1 cellular context compared by ENCODE assay signal in the genomic region with DNA sequence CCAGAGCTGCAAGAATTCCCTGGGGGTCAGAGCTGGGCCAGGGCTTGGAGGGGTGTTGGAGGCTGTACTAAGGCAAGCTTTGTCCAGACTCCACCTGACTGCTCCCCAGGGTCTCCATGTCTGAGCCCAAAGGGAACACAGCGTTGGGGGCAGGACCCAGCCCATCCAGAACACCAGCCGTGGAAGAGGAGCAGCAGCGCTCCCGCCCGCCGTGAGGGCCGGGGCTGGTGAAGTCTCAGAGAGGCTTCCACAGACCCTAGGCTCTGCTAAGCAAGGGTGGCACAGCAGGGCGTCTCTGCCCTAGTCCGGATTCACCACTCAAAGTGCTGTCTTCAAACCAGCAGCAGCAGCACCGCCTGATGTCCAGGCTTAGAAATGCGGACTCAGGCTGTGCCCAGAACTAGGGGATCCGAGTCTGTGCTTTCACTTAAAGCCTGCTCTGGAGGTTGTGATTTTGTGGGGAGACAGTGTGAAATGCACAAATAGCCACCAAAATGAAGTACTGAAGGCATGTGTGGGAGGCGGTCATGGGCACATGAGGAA.
TF ChIP-seq lines count a peak whose summit lies in the region.

No MANE protein-coding gene starts in this region.

TF ChIP-seq in GM23338, 12 proteins besides CTCF, POLR2A, EP300 and RAD21:
- TF ChIP-seq, protein P1, sequence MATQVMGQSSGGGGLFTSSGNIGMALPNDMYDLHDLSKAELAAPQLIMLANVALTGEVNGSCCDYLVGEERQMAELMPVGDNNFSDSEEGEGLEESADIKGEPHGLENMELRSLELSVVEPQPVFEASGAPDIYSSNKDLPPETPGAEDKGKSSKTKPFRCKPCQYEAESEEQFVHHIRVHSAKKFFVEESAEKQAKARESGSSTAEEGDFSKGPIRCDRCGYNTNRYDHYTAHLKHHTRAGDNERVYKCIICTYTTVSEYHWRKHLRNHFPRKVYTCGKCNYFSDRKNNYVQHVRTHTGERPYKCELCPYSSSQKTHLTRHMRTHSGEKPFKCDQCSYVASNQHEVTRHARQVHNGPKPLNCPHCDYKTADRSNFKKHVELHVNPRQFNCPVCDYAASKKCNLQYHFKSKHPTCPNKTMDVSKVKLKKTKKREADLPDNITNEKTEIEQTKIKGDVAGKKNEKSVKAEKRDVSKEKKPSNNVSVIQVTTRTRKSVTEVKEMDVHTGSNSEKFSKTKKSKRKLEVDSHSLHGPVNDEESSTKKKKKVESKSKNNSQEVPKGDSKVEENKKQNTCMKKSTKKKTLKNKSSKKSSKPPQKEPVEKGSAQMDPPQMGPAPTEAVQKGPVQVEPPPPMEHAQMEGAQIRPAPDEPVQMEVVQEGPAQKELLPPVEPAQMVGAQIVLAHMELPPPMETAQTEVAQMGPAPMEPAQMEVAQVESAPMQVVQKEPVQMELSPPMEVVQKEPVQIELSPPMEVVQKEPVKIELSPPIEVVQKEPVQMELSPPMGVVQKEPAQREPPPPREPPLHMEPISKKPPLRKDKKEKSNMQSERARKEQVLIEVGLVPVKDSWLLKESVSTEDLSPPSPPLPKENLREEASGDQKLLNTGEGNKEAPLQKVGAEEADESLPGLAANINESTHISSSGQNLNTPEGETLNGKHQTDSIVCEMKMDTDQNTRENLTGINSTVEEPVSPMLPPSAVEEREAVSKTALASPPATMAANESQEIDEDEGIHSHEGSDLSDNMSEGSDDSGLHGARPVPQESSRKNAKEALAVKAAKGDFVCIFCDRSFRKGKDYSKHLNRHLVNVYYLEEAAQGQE (IDR thresholded peaks at IDR 0.05; ENCODE audit: unreplicated experiment), result no peak
- TF ChIP-seq EZH2phosphoT487 (IDR thresholded peaks at IDR 0.05; ENCODE audit: unreplicated experiment) (no peak), ZNF331 (CRISPR knock-in tag; IDR thresholded peaks at IDR 0.05; ENCODE audit: low read depth) (no peak), STAT1 (IDR thresholded peaks at IDR 0.05; ENCODE audit: unreplicated experiment) (no peak), EZH2 (IDR thresholded peaks at IDR 0.05; ENCODE audit: low read depth, unreplicated experiment) (no peak), CREB1 (CRISPR knock-in tag; IDR thresholded peaks at IDR 0.05; ENCODE audit: low read depth) (no peak), ZNF114 (CRISPR knock-in tag; IDR thresholded peaks at IDR 0.05) (no peak), POLR2AphosphoS5 (IDR thresholded peaks at IDR 0.05; ENCODE audit: low read depth) (no peak), NANOG (IDR thresholded peaks at IDR 0.05; ENCODE audit: borderline replicate concordance) (no peak)
- TF ChIP-seq, protein P2, sequence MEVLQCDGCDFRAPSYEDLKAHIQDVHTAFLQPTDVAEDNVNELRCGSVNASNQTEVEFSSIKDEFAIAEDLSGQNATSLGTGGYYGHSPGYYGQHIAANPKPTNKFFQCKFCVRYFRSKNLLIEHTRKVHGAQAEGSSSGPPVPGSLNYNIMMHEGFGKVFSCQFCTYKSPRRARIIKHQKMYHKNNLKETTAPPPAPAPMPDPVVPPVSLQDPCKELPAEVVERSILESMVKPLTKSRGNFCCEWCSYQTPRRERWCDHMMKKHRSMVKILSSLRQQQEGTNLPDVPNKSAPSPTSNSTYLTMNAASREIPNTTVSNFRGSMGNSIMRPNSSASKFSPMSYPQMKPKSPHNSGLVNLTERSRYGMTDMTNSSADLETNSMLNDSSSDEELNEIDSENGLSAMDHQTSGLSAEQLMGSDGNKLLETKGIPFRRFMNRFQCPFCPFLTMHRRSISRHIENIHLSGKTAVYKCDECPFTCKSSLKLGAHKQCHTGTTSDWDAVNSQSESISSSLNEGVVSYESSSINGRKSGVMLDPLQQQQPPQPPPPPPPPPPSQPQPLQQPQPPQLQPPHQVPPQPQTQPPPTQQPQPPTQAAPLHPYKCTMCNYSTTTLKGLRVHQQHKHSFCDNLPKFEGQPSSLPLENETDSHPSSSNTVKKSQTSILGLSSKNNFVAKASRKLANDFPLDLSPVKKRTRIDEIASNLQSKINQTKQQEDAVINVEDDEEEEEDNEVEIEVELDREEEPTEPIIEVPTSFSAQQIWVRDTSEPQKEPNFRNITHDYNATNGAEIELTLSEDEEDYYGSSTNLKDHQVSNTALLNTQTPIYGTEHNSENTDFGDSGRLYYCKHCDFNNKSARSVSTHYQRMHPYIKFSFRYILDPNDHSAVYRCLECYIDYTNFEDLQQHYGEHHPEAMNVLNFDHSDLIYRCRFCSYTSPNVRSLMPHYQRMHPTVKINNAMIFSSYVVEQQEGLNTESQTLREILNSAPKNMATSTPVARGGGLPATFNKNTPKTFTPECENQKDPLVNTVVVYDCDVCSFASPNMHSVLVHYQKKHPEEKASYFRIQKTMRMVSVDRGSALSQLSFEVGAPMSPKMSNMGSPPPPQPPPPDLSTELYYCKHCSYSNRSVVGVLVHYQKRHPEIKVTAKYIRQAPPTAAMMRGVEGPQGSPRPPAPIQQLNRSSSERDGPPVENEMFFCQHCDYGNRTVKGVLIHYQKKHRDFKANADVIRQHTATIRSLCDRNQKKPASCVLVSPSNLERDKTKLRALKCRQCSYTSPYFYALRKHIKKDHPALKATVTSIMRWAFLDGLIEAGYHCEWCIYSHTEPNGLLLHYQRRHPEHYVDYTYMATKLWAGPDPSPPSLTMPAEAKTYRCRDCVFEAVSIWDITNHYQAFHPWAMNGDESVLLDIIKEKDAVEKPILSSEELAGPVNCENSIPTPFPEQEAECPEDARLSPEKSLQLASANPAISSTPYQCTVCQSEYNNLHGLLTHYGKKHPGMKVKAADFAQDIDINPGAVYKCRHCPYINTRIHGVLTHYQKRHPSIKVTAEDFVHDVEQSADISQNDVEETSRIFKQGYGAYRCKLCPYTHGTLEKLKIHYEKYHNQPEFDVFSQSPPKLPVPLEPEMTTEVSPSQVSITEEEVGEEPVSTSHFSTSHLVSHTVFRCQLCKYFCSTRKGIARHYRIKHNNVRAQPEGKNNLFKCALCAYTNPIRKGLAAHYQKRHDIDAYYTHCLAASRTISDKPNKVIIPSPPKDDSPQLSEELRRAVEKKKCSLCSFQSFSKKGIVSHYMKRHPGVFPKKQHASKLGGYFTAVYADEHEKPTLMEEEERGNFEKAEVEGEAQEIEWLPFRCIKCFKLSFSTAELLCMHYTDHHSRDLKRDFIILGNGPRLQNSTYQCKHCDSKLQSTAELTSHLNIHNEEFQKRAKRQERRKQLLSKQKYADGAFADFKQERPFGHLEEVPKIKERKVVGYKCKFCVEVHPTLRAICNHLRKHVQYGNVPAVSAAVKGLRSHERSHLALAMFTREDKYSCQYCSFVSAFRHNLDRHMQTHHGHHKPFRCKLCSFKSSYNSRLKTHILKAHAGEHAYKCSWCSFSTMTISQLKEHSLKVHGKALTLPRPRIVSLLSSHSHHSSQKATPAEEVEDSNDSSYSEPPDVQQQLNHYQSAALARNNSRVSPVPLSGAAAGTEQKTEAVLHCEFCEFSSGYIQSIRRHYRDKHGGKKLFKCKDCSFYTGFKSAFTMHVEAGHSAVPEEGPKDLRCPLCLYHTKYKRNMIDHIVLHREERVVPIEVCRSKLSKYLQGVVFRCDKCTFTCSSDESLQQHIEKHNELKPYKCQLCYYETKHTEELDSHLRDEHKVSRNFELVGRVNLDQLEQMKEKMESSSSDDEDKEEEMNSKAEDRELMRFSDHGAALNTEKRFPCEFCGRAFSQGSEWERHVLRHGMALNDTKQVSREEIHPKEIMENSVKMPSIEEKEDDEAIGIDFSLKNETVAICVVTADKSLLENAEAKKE (CRISPR knock-in tag; IDR thresholded peaks at IDR 0.05), result no peak
